8 cellular contexts compared by ENCODE assay signal in the genomic region with DNA sequence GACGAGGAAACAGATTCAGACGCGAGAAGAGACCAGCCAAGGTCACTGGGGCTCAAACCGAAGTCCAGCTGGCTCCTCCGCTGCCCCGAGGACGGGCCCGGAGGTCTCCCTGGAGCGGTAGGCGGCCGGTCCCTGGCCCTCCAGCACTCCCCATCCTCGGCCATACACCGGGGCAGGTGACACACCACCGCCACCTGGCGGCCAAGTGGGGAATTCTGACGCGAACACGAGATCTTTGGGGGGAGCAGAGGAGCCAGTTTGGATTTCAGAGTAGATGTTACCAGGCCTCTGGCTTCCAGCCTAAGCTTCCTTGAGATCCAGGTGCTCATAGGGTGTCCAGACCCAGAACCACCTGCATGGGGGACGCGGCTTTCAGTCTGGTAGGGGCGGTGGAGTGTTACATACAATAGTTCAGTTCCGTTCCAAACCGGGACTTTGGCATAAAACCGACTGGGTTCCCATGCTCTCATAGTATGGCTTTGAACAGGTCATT. TPM values are rescaled to one million over a fixed set of nuclear protein-coding genes. Genes with fewer than 3 reads are reported as not detected.
DNase-seq lines count a peak whose midpoint lies in the region; ATAC-seq and TF ChIP-seq lines count a peak whose summit lies in the region.

No MANE protein-coding gene starts in this region.

- ATAC-seq in GM19463 (IDR thresholded peaks at IDR 0.05; ENCODE audit: unreplicated experiment) (peak; percentile 41), GM21737 (IDR thresholded peaks at IDR 0.05; ENCODE audit: unreplicated experiment) (no peak)

- POLR2A ChIA-PET in activated CD4-positive, alpha-beta memory T cell treated with anti-CD3 and anti-CD28 coated beads, Interleukin-2, amount 10 ng/mL, durations not matched to agents 7 days and 5 days (lab: Charles Lee): no interaction called here

- H3K27ac ChIP-seq in effector memory CD4-positive, alpha-beta T cell (ENCODE audit: insufficient read depth, low read length, poor library complexity, severe bottlenecking): no peak overlapping the region

- H3K36me3 ChIP-seq in effector memory CD4-positive, alpha-beta T cell (ENCODE audit: control insufficient read depth, insufficient read depth, low read length): no peaks in the 10 kb centered on the region

- H3K27me3 Mint-ChIP-seq in activated CD4-positive, alpha-beta memory T cell treated with anti-CD3 and anti-CD28 coated beads, Interleukin-2, amount 10 ng/mL, durations not matched to agents 7 days and 5 days: peaks cover 8% of the 10 kb centered on the region
- peaks cover 57% of the 10 kb centered on the region for H3K27me3 Mint-ChIP-seq in mesothelial cell of epicardium (ENCODE audit: low read depth)

- DNase-seq in AG08396 (ENCODE audit: low spot score) (peak; percentile 80), NCI-H69 (lab: John Stamatoyannopoulos, UW) (peak; percentile 70), mesothelial cell of epicardium (ENCODE audit: low spot score in 2 of 2, unreplicated experiment in 2 of 2) (peak; percentile 58 to 85)
- DNase-seq in activated CD4-positive, alpha-beta memory T cell treated with anti-CD3 and anti-CD28 coated beads, Interleukin-2, amount 10 ng/mL, durations not matched to agents 7 days and 5 days: peak; percentile 70
- peak; percentile 39 to 57 (median 41) for DNase-seq in effector memory CD4-positive, alpha-beta T cell
- DNase-seq in stimulated activated CD8-positive, alpha-beta memory T cell treated with anti-CD3 and anti-CD28 coated beads, Interleukin-2, amount 100 ng/mL, for 48 hours (ENCODE audit: low read depth in 2 of 2): peak; percentile 54 to 63

- no peaks in the 10 kb centered on the region for H3K9me3 Mint-ChIP-seq in activated CD4-positive, alpha-beta memory T cell treated with anti-CD3 and anti-CD28 coated beads, Interleukin-2, amount 10 ng/mL, durations not matched to agents 7 days and 5 days
- H3K9me3 Mint-ChIP-seq in mesothelial cell of epicardium: no peaks in the 10 kb centered on the region

- no peaks in the 10 kb centered on the region for H3K4me1 Mint-ChIP-seq in activated CD4-positive, alpha-beta memory T cell treated with anti-CD3 and anti-CD28 coated beads, Interleukin-2, amount 10 ng/mL, durations not matched to agents 7 days and 5 days
- H3K4me1 Mint-ChIP-seq in mesothelial cell of epicardium: no peaks in the 10 kb centered on the region

- H3K27ac Mint-ChIP-seq in activated CD4-positive, alpha-beta memory T cell treated with anti-CD3 and anti-CD28 coated beads, Interleukin-2, amount 10 ng/mL, durations not matched to agents 7 days and 5 days: no peak overlapping the region
- no peak overlapping the region for H3K27ac Mint-ChIP-seq in mesothelial cell of epicardium

- CTCF ChIA-PET in activated CD4-positive, alpha-beta memory T cell treated with anti-CD3 and anti-CD28 coated beads, Interleukin-2, amount 10 ng/mL, durations not matched to agents 7 days and 5 days (lab: Charles Lee): interaction anchor here (0.7 to 2.7 kb wide), 9 partner anchors 10 to 510 kb away, joined by 3 to 9 read pairs (median 3); no protein-coding TSS in a partner anchor

- H3K9me3 ChIP-seq in effector memory CD4-positive, alpha-beta T cell (ENCODE audit: control insufficient read depth, low read length): no peaks in the 10 kb centered on the region

- TF ChIP-seq CTCF in mesothelial cell of epicardium (IDR thresholded peaks at IDR 0.05; ENCODE audit: unreplicated experiment): peak; percentile 99

- no peak overlapping the region for H3K4me3 ChIP-seq in effector memory CD4-positive, alpha-beta T cell (ENCODE audit: insufficient read depth, low read depth, low read length, poor library complexity, severe bottlenecking)

- H3K27me3 ChIP-seq in effector memory CD4-positive, alpha-beta T cell (replicated peaks; ENCODE audit: control insufficient read depth, insufficient read depth, low read length, poor library complexity, severe bottlenecking): no peaks in the 10 kb centered on the region

- no peaks in the 10 kb centered on the region for H3K36me3 Mint-ChIP-seq in activated CD4-positive, alpha-beta memory T cell treated with anti-CD3 and anti-CD28 coated beads, Interleukin-2, amount 10 ng/mL, durations not matched to agents 7 days and 5 days (ENCODE audit: low read depth)
- H3K36me3 Mint-ChIP-seq in mesothelial cell of epicardium: no peaks in the 10 kb centered on the region

- H3K4me3 Mint-ChIP-seq in activated CD4-positive, alpha-beta memory T cell treated with anti-CD3 and anti-CD28 coated beads, Interleukin-2, amount 10 ng/mL, durations not matched to agents 7 days and 5 days: no peak overlapping the region
- H3K4me3 Mint-ChIP-seq in mesothelial cell of epicardium: no peak overlapping the region

- peaks cover 6% of the 10 kb centered on the region for H3K4me1 ChIP-seq in effector memory CD4-positive, alpha-beta T cell (ENCODE audit: control insufficient read depth, insufficient read depth, low read length, poor library complexity, severe bottlenecking)

RNA-seq across cellular contexts. Expression of a gene that starts 16.1 kb away (rescaled TPM):
- not detected for total RNA-seq in activated CD4-positive, alpha-beta memory T cell treated with anti-CD3 and anti-CD28 coated beads, Interleukin-2, amount 10 ng/mL, durations not matched to agents 7 days and 5 days
- not detected in 3 replicates for total RNA-seq in mesothelial cell of epicardium
